In genomic region chr20:11018668-11019170, GRCh38 we compare ENCODE assay signal across 24 cellular contexts.
DNase-seq lines count a peak whose midpoint lies in the region; ATAC-seq and TF ChIP-seq lines count a peak whose summit lies in the region.
"Had no signal": no experiment of that assay in that cellular context is flagged by ENCODE, and none has a peak within 500 bp of the region (broad histone marks: within the 10 kb centered on the region; RNA-seq: fewer than 3 reads in every experiment).

No MANE protein-coding gene starts in this region.

- DNase-seq in Right ventricle myocardium superior: peak; percentile 40
- no peak for DNase-seq in cardiac septum (ENCODE audit: low spot score)
- DNase-seq in PC-3: peak; percentile 6
- peak; percentile 86 for DNase-seq in islet precursor cell
- DNase-seq in GF-D8 (lab: John Stamatoyannopoulos, UW): no peak
- DNase-seq: 8988T; ACHN; BE2C; Calu3; CD8-positive, alpha-beta memory T cell; DMS79 treated with DMSO at 0.1 percent for 48 hours; H7; KBM-7; MV-4-11; NCI-H1105; NCI-H1436 treated with DMSO at 0.1 percent for 48 hours; NCI-H2029; NCI-H446; NCI-H524 treated with DMSO at 0.1 percent for 48 hours; NCI-H774; SHP77 had no signal

- TF ChIP-seq CTCF in PC-3 (conservative IDR thresholded peaks at IDR 0.05; ENCODE audit: low read depth, low read length): no peak

- no peaks in the 10 kb centered on the region for H3K9me3 ChIP-seq in PC-3 (ENCODE audit: low read length)
- H3K9me3 ChIP-seq: BE2C had no signal

- H4K20me1 ChIP-seq in PC-3 (ENCODE audit: low read length): no peaks in the 10 kb centered on the region

- no peak overlapping the region for H2AFZ ChIP-seq in PC-3 (ENCODE audit: low read length)

- intact Hi-C loops in Right ventricle myocardium superior (cut with DNase I) (no loop called here), cardiac septum (cut with DNase I) (no loop called here), PC-3 (cut with micrococcal nuclease) (no loop called here)

- peaks cover 12% of the 10 kb centered on the region; the same call in 1 of the 2 replicates for H3K4me1 ChIP-seq in PC-3 (ENCODE audit: insufficient read depth, low read length)
- H3K4me1 ChIP-seq: BE2C had no signal

- no peaks in the 10 kb centered on the region for H3K36me3 ChIP-seq in PC-3 (ENCODE audit: low read depth, low read length)
- H3K36me3 ChIP-seq: BE2C had no signal

- H3F3A ChIP-seq in PC-3 (ENCODE audit: low read length, unreplicated experiment): no peaks in the 10 kb centered on the region

- H3K27ac ChIP-seq in PC-3 (ENCODE audit: low read length): no peak overlapping the region
- H3K27ac ChIP-seq: SK-N-MC had no signal

- H3K27me3 ChIP-seq in PC-3 (ENCODE audit: low read length): no peaks in the 10 kb centered on the region
- H3K27me3 ChIP-seq: BE2C had no signal

- no peak overlapping the region for H3K4me2 ChIP-seq in PC-3 (ENCODE audit: low read length)

- no peak overlapping the region for H3K9ac ChIP-seq in PC-3 (ENCODE audit: low read length)

- ATAC-seq in Right ventricle myocardium superior (ENCODE audit: poor library complexity) (peak; percentile 61), PC-3 (no peak), GM18519 (IDR thresholded peaks at IDR 0.05; ENCODE audit: low FRiP score, unreplicated experiment) (no peak), esophagus mucosa (no peak)

- POLR2A ChIA-PET in PC-3 (lab: Charles Lee; ENCODE audit: unreplicated experiment): interaction anchor here (0.5 kb wide), 1 partner anchor 67 kb away, joined by 4 read pairs; no protein-coding TSS in a partner anchor

- no peaks in the 10 kb centered on the region for H3K9me2 ChIP-seq in PC-3 (replicated peaks; ENCODE audit: low read length)

- no TSS peak for BruUV-seq in PC-3 (replicated peaks; lab: Mats Ljungman, UMichigan)

- CTCF ChIA-PET in PC-3 (lab: Charles Lee): no interaction called here

- no peaks in the 10 kb centered on the region for H3K79me2 ChIP-seq in PC-3 (ENCODE audit: low read length)

- no peak overlapping the region for H3K4me3 ChIP-seq in PC-3 (ENCODE audit: low read length)
- H3K4me3 ChIP-seq: SK-N-MC had no signal

Comparison
In these comparisons a context has a peak if more than half of its experiments do, and no peak if none do; other contexts are left out.
1. DNase-seq: peak in Right ventricle myocardium superior (single experiment), PC-3 (single experiment) and islet precursor cell (single experiment); none in cardiac septum (single experiment) and GF-D8 (single experiment).